Comparison of ENCODE assay signal across 27 cellular contexts in genomic region chr7:35399840-35400239, GRCh38.
"Had no signal": no experiment of that assay in that cellular context is flagged by ENCODE, and none has a peak within 500 bp of the region (broad histone marks: within the 10 kb centered on the region; RNA-seq: fewer than 3 reads in every experiment).

No MANE protein-coding gene starts in this region.

- H3K9me3 Mint-ChIP-seq: naive thymus-derived CD8-positive, alpha-beta T cell; natural killer cell treated with Interleukin-12 subunit alpha and Interleukin-12 subunit beta and Interleukin-15 and Interleukin-18, amount 100 ng/mL, for 72 hours; neural crest cell; stimulated activated effector memory CD8-positive, alpha-beta T cell treated with anti-CD3 and anti-CD28 coated beads, Interleukin-12 subunit alpha, Interleukin-12 subunit beta, amount 100 ng/mL, for 72 hours had no signal

- H3K4me1 Mint-ChIP-seq: naive thymus-derived CD8-positive, alpha-beta T cell; neural crest cell; stimulated activated effector memory CD8-positive, alpha-beta T cell treated with anti-CD3 and anti-CD28 coated beads, Interleukin-12 subunit alpha, Interleukin-12 subunit beta, amount 100 ng/mL, for 72 hours; stimulated activated naive B cell treated with anti-CD40 and anti-IgM and Interleukin-4, amounts not matched to agents 10 μg/mL and 1 μg/mL and 100 μg/mL, for 72 hours had no signal

- H3K27ac ChIP-seq: neutrophil, pancreas, prostate gland, right lobe of liver, sigmoid colon, stomach, thoracic aorta, thyroid gland, tibial nerve, upper lobe of left lung, vagina had no signal

- H3K27me3 ChIP-seq: pancreas, right lobe of liver, sigmoid colon, stomach, thyroid gland, tibial nerve, upper lobe of left lung, vagina had no signal

- H3K4me1 ChIP-seq: pancreas, prostate gland, sigmoid colon, stomach, thyroid gland, tibial nerve, upper lobe of left lung, vagina had no signal

- H3K27ac Mint-ChIP-seq: naive thymus-derived CD8-positive, alpha-beta T cell; natural killer cell treated with Interleukin-12 subunit alpha and Interleukin-12 subunit beta and Interleukin-15 and Interleukin-18, amount 100 ng/mL, for 72 hours; stimulated activated effector memory CD8-positive, alpha-beta T cell treated with anti-CD3 and anti-CD28 coated beads, Interleukin-12 subunit alpha, Interleukin-12 subunit beta, amount 100 ng/mL, for 72 hours; stimulated activated naive B cell treated with anti-CD40 and anti-IgM and Interleukin-4, amounts not matched to agents 10 μg/mL and 1 μg/mL and 100 μg/mL, for 72 hours had no signal

- ATAC-seq: naive thymus-derived CD8-positive, alpha-beta T cell; natural killer cell treated with Interleukin-12 subunit alpha and Interleukin-12 subunit beta and Interleukin-15 and Interleukin-18, amount 100 ng/mL, for 72 hours; pancreas; right lobe of liver; stimulated activated effector memory CD8-positive, alpha-beta T cell treated with anti-CD3 and anti-CD28 coated beads, Interleukin-12 subunit alpha, Interleukin-12 subunit beta, amount 100 ng/mL, for 72 hours; stimulated activated naive B cell treated with anti-CD40 and anti-IgM and Interleukin-4, amounts not matched to agents 10 μg/mL and 1 μg/mL and 100 μg/mL, for 72 hours had no signal

- DNase-seq: naive thymus-derived CD8-positive, alpha-beta T cell; nephron progenitor cell; nucleus accumbens; pancreas; retina; right cardiac atrium; right lobe of liver; sigmoid colon; small intestine; stimulated activated CD4-positive, alpha-beta T cell treated with anti-CD3 and anti-CD28 coated beads, Interleukin-15, amount 100 ng/mL, for 24 hours; stimulated activated CD4-positive, alpha-beta T cell treated with anti-CD3 and anti-CD28 coated beads, Interleukin-2, amount 100 ng/mL, for 24 hours; stimulated activated CD4-positive, alpha-beta T cell treated with anti-CD3 and anti-CD28 coated beads, Interleukin-2, amount 100 ng/mL, for 48 hours; stimulated activated CD4-positive, alpha-beta T cell treated with anti-CD3 and anti-CD28 coated beads, Interleukin-4, amount 100 ng/mL, for 24 hours; stimulated activated naive B cell treated with anti-CD40 and anti-IgM and Interleukin-4, amounts not matched to agents 10 μg/mL and 1 μg/mL and 100 μg/mL, for 72 hours; stimulated activated naive CD4-positive, alpha-beta T cell treated with Interleukin-2 at 50 U/mL for 16 hours; stomach; thyroid gland; trophoblast cell; upper lobe of left lung had no signal

- H3K4me3 Mint-ChIP-seq: naive thymus-derived CD8-positive, alpha-beta T cell; natural killer cell treated with Interleukin-12 subunit alpha and Interleukin-12 subunit beta and Interleukin-15 and Interleukin-18, amount 100 ng/mL, for 72 hours; nephron progenitor cell; neural crest cell; stimulated activated effector memory CD8-positive, alpha-beta T cell treated with anti-CD3 and anti-CD28 coated beads, Interleukin-12 subunit alpha, Interleukin-12 subunit beta, amount 100 ng/mL, for 72 hours; stimulated activated naive B cell treated with anti-CD40 and anti-IgM and Interleukin-4, amounts not matched to agents 10 μg/mL and 1 μg/mL and 100 μg/mL, for 72 hours had no signal

- H3K4me3 ChIP-seq: pancreas, prostate gland, right lobe of liver, sigmoid colon, stomach, thoracic aorta, thyroid gland, tibial nerve, upper lobe of left lung, vagina had no signal

- H3K36me3 ChIP-seq: neutrophil, pancreas, prostate gland, right lobe of liver, sigmoid colon, stomach, thoracic aorta, thyroid gland, tibial nerve, upper lobe of left lung, vagina had no signal

- H3K9me3 ChIP-seq: neutrophil, pancreas, prostate gland, right lobe of liver, sigmoid colon, stomach, thoracic aorta, thyroid gland, tibial nerve, upper lobe of left lung, vagina had no signal

- H3K36me3 Mint-ChIP-seq: naive thymus-derived CD8-positive, alpha-beta T cell; natural killer cell treated with Interleukin-12 subunit alpha and Interleukin-12 subunit beta and Interleukin-15 and Interleukin-18, amount 100 ng/mL, for 72 hours; stimulated activated effector memory CD8-positive, alpha-beta T cell treated with anti-CD3 and anti-CD28 coated beads, Interleukin-12 subunit alpha, Interleukin-12 subunit beta, amount 100 ng/mL, for 72 hours; stimulated activated naive B cell treated with anti-CD40 and anti-IgM and Interleukin-4, amounts not matched to agents 10 μg/mL and 1 μg/mL and 100 μg/mL, for 72 hours had no signal
